2 cellular contexts compared by ENCODE assay signal in genomic region chr6:32013738-32014137, GRCh38. TPM values are rescaled to one million over a fixed set of nuclear protein-coding genes. Genes with fewer than 3 reads are reported as not detected.
"Had no signal": no experiment of that assay in that cellular context is flagged by ENCODE, and none has a peak within 500 bp of the region (broad histone marks: within the 10 kb centered on the region; RNA-seq: fewer than 3 reads in every experiment).

No MANE protein-coding gene starts in this region.

RNA-seq across cellular contexts. Expression of gene CYP21A2, which starts 24.5 kb away (rescaled TPM):
- total RNA-seq: stomach, urinary bladder had no signal
